Comparison of ENCODE assay signal across 8 cellular contexts in genomic region chr1:8463144-8463927, GRCh38.
A peak's percentile ranks its signal among the peaks of the same experiment; 100 is the strongest.
DNase-seq lines count a peak whose midpoint lies in the region; ATAC-seq, FAIRE-seq and TF ChIP-seq lines count a peak whose summit lies in the region.

No MANE protein-coding gene starts in this region.

- DNase-seq in COLO829 (ENCODE audit: low spot score), result peak; percentile 67
- DNase-seq in NAMALWA (ENCODE audit: low spot score), result peak; percentile 37
- DNase-seq in brain pericyte (ENCODE audit: low read depth, low spot score), result peak; percentile 49
- peak; percentile 60 for DNase-seq in HepG2 (ENCODE audit: low spot score)
- peak; percentile 78 for DNase-seq in superior temporal gyrus (ENCODE audit: extremely low spot score)

- ATAC-seq in HepG2, result peak; percentile 78
- ATAC-seq in HG02798 (IDR thresholded peaks at IDR 0.05; ENCODE audit: poor library complexity, unreplicated experiment), result no peak
- no peak for ATAC-seq in GM21825 (IDR thresholded peaks at IDR 0.05; ENCODE audit: unreplicated experiment)
- no peak for ATAC-seq in HG03439 (IDR thresholded peaks at IDR 0.05; ENCODE audit: unreplicated experiment)

- FAIRE-seq in HepG2 (lab: Jason Lieb, UNC), result peak; percentile 36

- H3K27ac ChIP-seq in HepG2 (ENCODE audit: extremely low read length, insufficient read depth, low read length), result peak overlapping the region; percentile 79

- H3K4me1 ChIP-seq in HepG2 (ENCODE audit: insufficient read depth, low read length), result peaks cover 60% of the 10 kb centered on the region

- 31% methylated on average over 8 of the region's 8 CpGs for WGBS in HepG2 (ENCODE audit: low lambda C conversion rate)

- TF ChIP-seq EP300 in HepG2 (IDR thresholded peaks at IDR 0.05; ENCODE audit: low read depth in 2 of 2, low read length in 2 of 2) (no peak), HepG2 (CRISPR knock-in tag; IDR thresholded peaks at IDR 0.05; ENCODE audit: borderline replicate concordance) (no peak)

- peak overlapping the region in 1 of 3 experiments; percentile 32; a peak in 3 of 6 replicates for H3K4me3 ChIP-seq in HepG2 (replicated peaks in 1 of 3; ENCODE audit: insufficient read depth in 1 of 3, low read depth in 2 of 3, low read length in 3 of 3)

- no peak for TF ChIP-seq CTCF in HepG2 (CRISPR knock-in tag; IDR thresholded peaks at IDR 0.05)

- TF ChIP-seq RAD21 in HepG2 (CRISPR knock-in tag; IDR thresholded peaks at IDR 0.05), result no peak

- intact Hi-C loops in HepG2 (cut with micrococcal nuclease; ENCODE audit: unreplicated experiment), result no loop called here

- H3K9me3 ChIP-seq in HepG2 (ENCODE audit: low read length), result no peaks in the 10 kb centered on the region

- no peak overlapping the region for H2AFZ ChIP-seq in HepG2 (ENCODE audit: low read length)

- no peak for TF ChIP-seq POLR2A in HepG2 (IDR thresholded peaks at IDR 0.05; ENCODE audit: insufficient read depth in 1 of 2, low read depth in 2 of 2, low read length in 2 of 2)

- CTCF ChIA-PET in HepG2 (lab: Yijun Ruan, JAX; ENCODE audit: low intra/inter-chr PET ratio, low total read pairs), result no interaction called here

- POLR2A ChIA-PET in HepG2 (lab: Yijun Ruan, JAX), result interaction anchor here (0.7 to 1.5 kb wide), 4 partner anchors 14 to 45 kb away, joined by 3 to 4 read pairs (median 3); no protein-coding TSS in a partner anchor

- peak overlapping the region; percentile 28 for H3K9ac ChIP-seq in HepG2 (ENCODE audit: insufficient read depth, low read depth, low read length)

- H3K4me2 ChIP-seq in HepG2 (ENCODE audit: low read depth, low read length), result peak overlapping the region; percentile 56

- TSS peak; percentile 20 for BruUV-seq in HepG2 (replicated peaks; lab: Mats Ljungman, UMichigan)

- peaks cover 4% of the 10 kb centered on the region; the same call in 1 of the 2 replicates for H4K20me1 ChIP-seq in HepG2 (ENCODE audit: insufficient read depth, low read length)

- H3K79me2 ChIP-seq in HepG2 (ENCODE audit: insufficient read depth, low read length), result peaks cover 20% of the 10 kb centered on the region

- peaks cover 15 to 29% of the 10 kb centered on the region in 2 experiments for H3K36me3 ChIP-seq in HepG2 (replicated peaks in 1 of 2; ENCODE audit: control insufficient read depth in 1 of 2, insufficient read depth in 2 of 2, low read length in 2 of 2)

- H3K27me3 ChIP-seq in HepG2 (ENCODE audit: control insufficient read depth in 1 of 2, insufficient read depth in 2 of 2, low read length in 2 of 2), result no peaks in the 10 kb centered on the region

- in situ Hi-C loops in HepG2 (cut with HindIII; ENCODE audit: extremely low pct_ligation_motif_present, low pct_unique_long_range_greater_than_20kb), result no loop called here

TF ChIP-seq in HepG2, 621 proteins besides CTCF, POLR2A, EP300 and RAD21 (continues in another document):
- TF ChIP-seq SOX5 (CRISPR knock-in tag; IDR thresholded peaks at IDR 0.05; ENCODE audit: borderline replicate concordance) (peak; percentile 26; the same call in 1 of the 2 replicates), SALL1 (CRISPR knock-in tag; IDR thresholded peaks at IDR 0.05) (peak; percentile 66), BHLHE40 (IDR thresholded peaks at IDR 0.05; ENCODE audit: low read length) (no peak), TCF7 (IDR thresholded peaks at IDR 0.05; ENCODE audit: low read depth) (0 out of 2 replicates have a peak, but pooled peaks have one; percentile 23), FOXA3 (CRISPR knock-in tag; IDR thresholded peaks at IDR 0.05) (0 out of 2 replicates have a peak, but pooled peaks have one; percentile 28), ASH2L (IDR thresholded peaks at IDR 0.05; ENCODE audit: insufficient read length, low read depth, low read length) (peak; percentile 43), REL (CRISPR knock-in tag; conservative IDR thresholded peaks at IDR 0.05) (no peak), ZBTB38 (CRISPR knock-in tag; IDR thresholded peaks at IDR 0.05) (peak; percentile 63; the same call in 1 of the 2 replicates), HNF4A (CRISPR knock-in tag; IDR thresholded peaks at IDR 0.05) (peak; percentile 63), TEAD3 (CRISPR knock-in tag; optimal IDR thresholded peaks at IDR 0.05; ENCODE audit: borderline replicate concordance) (peak; percentile 50), SP140L (CRISPR knock-in tag; IDR thresholded peaks at IDR 0.05; ENCODE audit: borderline replicate concordance) (no peak), TFAP4 (IDR thresholded peaks at IDR 0.05; ENCODE audit: borderline replicate concordance, low read depth) (0 out of 2 replicates have a peak, but pooled peaks have one; percentile 13), ETV5 (CRISPR knock-in tag; IDR thresholded peaks at IDR 0.05; ENCODE audit: borderline replicate concordance) (0 out of 2 replicates have a peak, but pooled peaks have one; percentile 14), SIN3B (IDR thresholded peaks at IDR 0.05; ENCODE audit: low read length) (no peak), ZNF33B (CRISPR knock-in tag; IDR thresholded peaks at IDR 0.05) (no peak), ZNF292 (CRISPR knock-in tag; IDR thresholded peaks at IDR 0.05; ENCODE audit: borderline replicate concordance, low read depth) (peak; percentile 89), RFXAP (CRISPR knock-in tag; IDR thresholded peaks at IDR 0.05; ENCODE audit: borderline replicate concordance) (0 out of 2 replicates have a peak, but pooled peaks have one; percentile 19), ZNF614 (CRISPR knock-in tag; IDR thresholded peaks at IDR 0.05; ENCODE audit: borderline replicate concordance) (no peak), FOXK1 (CRISPR knock-in tag; IDR thresholded peaks at IDR 0.05; ENCODE audit: borderline replicate concordance, low read depth) (peak; percentile 28; the same call in 1 of the 2 replicates), RARA (CRISPR knock-in tag; IDR thresholded peaks at IDR 0.05) (0 out of 2 replicates have a peak, but pooled peaks have one; percentile 22), CREB1 (IDR thresholded peaks at IDR 0.05) (no peak), CREB1 (CRISPR knock-in tag; IDR thresholded peaks at IDR 0.05) (peak; percentile 40; the same call in 1 of the 2 replicates), CHCHD3 (CRISPR knock-in tag; IDR thresholded peaks at IDR 0.05) (no peak), ERF (CRISPR knock-in tag; IDR thresholded peaks at IDR 0.05) (peak; percentile 52), KDM1A (CRISPR knock-in tag; IDR thresholded peaks at IDR 0.05) (no peak), MXD4 (CRISPR knock-in tag; IDR thresholded peaks at IDR 0.05) (0 out of 2 replicates have a peak, but pooled peaks have one; percentile 27), MTERF4 (CRISPR knock-in tag; IDR thresholded peaks at IDR 0.05) (0 out of 2 replicates have a peak, but pooled peaks have one; percentile 24), HNF1B (CRISPR knock-in tag; IDR thresholded peaks at IDR 0.05) (0 out of 2 replicates have a peak, but pooled peaks have one; percentile 44), NR2F6 (IDR thresholded peaks at IDR 0.05) (no peak), NR2F6 (CRISPR knock-in tag; IDR thresholded peaks at IDR 0.05) (0 out of 2 replicates have a peak, but pooled peaks have one; percentile 32)
- TF ChIP-seq, protein P1, sequence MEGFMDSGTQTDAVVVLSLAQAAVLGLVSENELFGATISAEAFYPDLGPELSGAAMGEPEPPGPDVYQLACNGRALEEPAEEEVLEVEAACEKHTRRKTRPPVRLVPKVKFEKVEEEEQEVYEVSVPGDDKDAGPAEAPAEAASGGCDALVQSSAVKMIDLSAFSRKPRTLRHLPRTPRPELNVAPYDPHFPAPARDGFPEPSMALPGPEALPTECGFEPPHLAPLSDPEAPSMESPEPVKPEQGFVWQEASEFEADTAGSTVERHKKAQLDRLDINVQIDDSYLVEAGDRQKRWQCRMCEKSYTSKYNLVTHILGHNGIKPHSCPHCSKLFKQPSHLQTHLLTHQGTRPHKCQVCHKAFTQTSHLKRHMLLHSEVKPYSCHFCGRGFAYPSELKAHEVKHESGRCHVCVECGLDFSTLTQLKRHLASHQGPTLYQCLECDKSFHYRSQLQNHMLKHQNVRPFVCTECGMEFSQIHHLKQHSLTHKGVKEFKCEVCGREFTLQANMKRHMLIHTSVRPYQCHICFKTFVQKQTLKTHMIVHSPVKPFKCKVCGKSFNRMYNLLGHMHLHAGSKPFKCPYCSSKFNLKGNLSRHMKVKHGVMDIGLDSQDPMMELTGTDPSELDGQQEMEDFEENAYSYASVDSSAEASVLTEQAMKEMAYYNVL (CRISPR knock-in tag; IDR thresholded peaks at IDR 0.05; ENCODE audit: borderline replicate concordance), result peak; percentile 85
